In the genomic region with DNA sequence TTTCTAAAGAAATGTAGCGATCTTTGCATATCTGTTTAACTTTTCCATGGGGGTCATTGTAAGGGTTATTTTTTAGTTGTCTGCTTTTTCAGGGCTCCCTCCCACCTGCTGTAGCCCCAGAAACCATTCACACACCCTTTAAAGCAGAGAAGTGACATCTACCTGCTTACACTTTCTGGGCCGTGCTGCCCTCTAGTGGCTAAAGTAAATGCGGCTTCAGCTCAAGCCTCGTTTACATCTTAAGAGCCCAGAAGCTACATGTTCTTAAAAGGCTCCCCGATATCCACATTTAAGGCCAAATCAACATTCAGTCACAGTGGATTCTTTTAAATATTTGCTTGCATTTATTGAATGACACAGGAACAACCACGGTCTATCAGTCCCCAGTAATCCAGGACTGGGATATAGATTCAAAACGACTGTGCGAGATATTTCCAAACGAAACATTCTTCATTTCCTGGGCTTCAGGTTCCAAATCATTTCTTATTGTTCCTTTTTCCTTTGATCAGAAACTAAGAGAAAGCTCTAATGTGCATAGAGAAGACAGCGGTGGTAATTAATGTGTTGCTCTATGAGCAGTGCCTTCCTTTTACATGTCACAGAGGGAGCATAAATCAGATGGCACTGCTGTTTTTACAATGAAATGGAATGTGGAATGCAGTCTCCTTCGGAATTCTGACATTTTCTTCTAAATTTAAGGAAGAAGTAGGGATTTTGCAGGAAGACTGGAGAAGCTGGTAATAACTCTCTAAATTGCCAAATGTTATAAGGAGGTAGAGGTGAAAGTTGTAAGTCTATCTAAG, we compare ENCODE assay signal across 8 cellular contexts.
A peak's percentile ranks its signal among the peaks of the same experiment; 100 is the strongest.
DNase-seq lines count a peak whose midpoint lies in the region; ATAC-seq and TF ChIP-seq lines count a peak whose summit lies in the region.

No MANE protein-coding gene starts in this region.

- no peak overlapping the region for H3K4me2 ChIP-seq in mammary epithelial cell (ENCODE audit: insufficient read depth, low read depth, low read length)

- WGBS in mammary epithelial cell (ENCODE audit: low coverage, missing lambda C conversion rate) = 29% methylated on average over 11 of the region's 11 CpGs

- intact Hi-C loops in mammary epithelial cell (cut with micrococcal nuclease) = loop anchor here (1.0 to 5.0 kb wide), 5 partner anchors 91 to 990 kb away; no protein-coding TSS in a partner anchor

- no peak overlapping the region for H3K4me3 ChIP-seq in AG04450 (ENCODE audit: low read depth, low read length)
- H3K4me3 ChIP-seq in mammary epithelial cell (replicated peaks in 1 of 3; ENCODE audit: insufficient read depth in 1 of 3, low read depth in 2 of 3, low read length in 3 of 3) = no peak overlapping the region

- peak; percentile 91 for ATAC-seq in GM18511 (IDR thresholded peaks at IDR 0.05; ENCODE audit: unreplicated experiment)
- peak; percentile 91 for ATAC-seq in HG02973 (IDR thresholded peaks at IDR 0.05; ENCODE audit: unreplicated experiment)

- H3K27ac ChIP-seq in AG04450 (ENCODE audit: low read depth, low read length) (no peak overlapping the region), VCaP (peak overlapping the region; percentile 38), mammary epithelial cell (ENCODE audit: insufficient read depth, low read depth, low read length) (no peak overlapping the region)

- POLR2A ChIA-PET in AG04450 (lab: Yijun Ruan, JAX) = interaction anchor here (1.4 to 1.8 kb wide), 2 partner anchors 37 to 97 kb away, joined by 5 read pairs; no protein-coding TSS in a partner anchor

- H3K79me2 ChIP-seq in mammary epithelial cell (ENCODE audit: insufficient read depth, low read length) = no peaks in the 10 kb centered on the region

- no peaks in the 10 kb centered on the region for H3K9me3 ChIP-seq in AG04450 (ENCODE audit: control insufficient read depth, insufficient read depth, low read length)
- H3K9me3 ChIP-seq in mammary epithelial cell (replicated peaks; ENCODE audit: insufficient read depth, low read length) = no peaks in the 10 kb centered on the region

- no peaks in the 10 kb centered on the region for H3K27me3 ChIP-seq in AG04450 (ENCODE audit: control insufficient read depth, insufficient read depth, low read length)
- H3K27me3 ChIP-seq in mammary epithelial cell (ENCODE audit: insufficient read depth, low read length) = no peaks in the 10 kb centered on the region

- H4K20me1 ChIP-seq in mammary epithelial cell (ENCODE audit: insufficient read depth, low read length) = no peaks in the 10 kb centered on the region

- no peak overlapping the region for H2AFZ ChIP-seq in mammary epithelial cell (ENCODE audit: low read depth, low read length)

- no peaks in the 10 kb centered on the region for H3K36me3 ChIP-seq in mammary epithelial cell (ENCODE audit: insufficient read depth, low read length)

- in situ Hi-C loops in mammary epithelial cell (cut with MboI; ENCODE audit: low sequenced_read_pairs in 2 of 2) = loop anchor here (5.0 to 25.0 kb wide), 3 partner anchors 270 to 990 kb away; no protein-coding TSS in a partner anchor

- BruUV-seq in mammary epithelial cell (replicated peaks; lab: Mats Ljungman, UMichigan) = no TSS peak

- no peak overlapping the region for H3K9ac ChIP-seq in mammary epithelial cell (ENCODE audit: insufficient read depth, low read length)

- dilution Hi-C loops in mammary epithelial cell (cut with HindIII; ENCODE audit: low sequenced_read_pairs) = no loop called here

- peak; percentile 56 for DNase-seq in AG04450 (ENCODE audit: low read depth, low spot score)
- DNase-seq in NCI-H2081 (lab: John Stamatoyannopoulos, UW) = peak; percentile 55 to 67
- peak; percentile 39 for DNase-seq in mammary epithelial cell
- DNase-seq in kidney tubule cell (ENCODE audit: low spot score) = peak; percentile 74
- DNase-seq in stimulated activated CD4-positive, alpha-beta T cell treated with anti-CD3 and anti-CD28 coated beads, Interleukin-4, amount 100 ng/mL, for 1 hour = peak; percentile 66

- no peaks in the 10 kb centered on the region for H3K4me1 ChIP-seq in mammary epithelial cell (ENCODE audit: insufficient read depth, low read length)

- TF ChIP-seq CTCF in AG04450 (IDR thresholded peaks at IDR 0.05; ENCODE audit: low read depth, low read length) = peak; percentile 98
- TF ChIP-seq CTCF in VCaP (conservative IDR thresholded peaks at IDR 0.05) = peak; percentile 96
- TF ChIP-seq CTCF in mammary epithelial cell (conservative IDR thresholded peaks at IDR 0.05 in 1 of 2, IDR thresholded peaks at IDR 0.05 in 1 of 2; ENCODE audit: extremely low read depth in 1 of 2, insufficient read depth in 1 of 2, low read depth in 1 of 2, low read length in 2 of 2) = peak; percentile 90 to 96

- CTCF ChIA-PET in AG04450 (lab: Charles Lee) = interaction anchor here (0.6 to 5.6 kb wide), 76 partner anchors 9 to 993 kb away, joined by 3 to 146 read pairs (median 6); a partner anchor contains a TSS
- CTCF ChIA-PET in mammary epithelial cell (lab: Charles Lee; ENCODE audit: low non-redundant PET) = interaction anchor here (0.6 to 1.0 kb wide), 6 partner anchors 18 to 283 kb away, joined by 3 to 9 read pairs (median 7); no protein-coding TSS in a partner anchor
